In genomic region chr16:69940676-69941075, GRCh38 we compare ENCODE assay signal across 19 cellular contexts. TPM values are rescaled to one million over a fixed set of nuclear protein-coding genes. Genes with fewer than 3 reads are reported as not detected.
"Had no signal": no experiment of that assay in that cellular context is flagged by ENCODE, and none has a peak within 500 bp of the region (broad histone marks: within the 10 kb centered on the region; RNA-seq: fewer than 3 reads in every experiment).

No MANE protein-coding gene starts in this region.

- H3K27ac Mint-ChIP-seq: activated T-helper 2 cell treated with anti-CD3 and anti-CD28 coated beads, Interferon-gamma antibody, Interleukin-2, Interleukin-4, amounts not matched to agents 10 μg/mL and 5 μg/mL and 100 μg/mL, durations not matched to agents 14 hours and 24 hours and 36 hours; immature natural killer cell had no signal

- H3K4me2 ChIP-seq: hepatocyte had no signal

- H3K36me3 Mint-ChIP-seq: activated naive CD8-positive, alpha-beta T cell treated with anti-CD3 and anti-CD28 coated beads for 36 hours had no signal

- H3K36me3 ChIP-seq: uterus had no signal

- DNase-seq: activated naive CD4-positive, alpha-beta T cell treated with Interleukin-2 at 50 U/mL for 16 hours; activated naive CD8-positive, alpha-beta T cell treated with anti-CD3 and anti-CD28 coated beads for 36 hours; activated T-cell treated with anti-CD3 and anti-CD28 coated beads, Interleukin-2, amount 50 U/mL, for 4 hours; cortex of kidney; foreskin keratinocyte; immature natural killer cell; mesendoderm; mucosa of descending colon; nephron progenitor cell; occipital lobe; stimulated activated CD4-positive, alpha-beta T cell treated with anti-CD3 and anti-CD28 coated beads, Interleukin-2, amount 100 ng/mL, for 48 hours; stimulated activated naive CD8-positive, alpha-beta T cell treated with anti-CD3 and anti-CD28 coated beads, Interleukin-15, Interleukin-2, amounts not matched to agents 100 U/mL and 50 U/mL, for 24 hours; substantia nigra; T-helper 1 cell; transverse colon; uterus had no signal

- H3K9me3 ChIP-seq: breast epithelium, mucosa of descending colon, transverse colon, uterus had no signal

- H3K4me1 ChIP-seq: breast epithelium, foreskin keratinocyte, transverse colon, uterus had no signal

- H2AFZ ChIP-seq: hepatocyte had no signal

- H3K4me3 Mint-ChIP-seq: activated naive CD8-positive, alpha-beta T cell treated with anti-CD3 and anti-CD28 coated beads for 36 hours; activated T-cell treated with anti-CD3 and anti-CD28 coated beads, Interleukin-2, amount 50 U/mL, for 4 hours; immature natural killer cell; nephron progenitor cell had no signal

- H3K27me3 ChIP-seq: breast epithelium, foreskin keratinocyte, hepatocyte, transverse colon, uterus had no signal

- H3K9me3 Mint-ChIP-seq: activated naive CD8-positive, alpha-beta T cell treated with anti-CD3 and anti-CD28 coated beads for 36 hours; activated T-cell treated with anti-CD3 and anti-CD28 coated beads, Interleukin-2, amount 50 U/mL, for 4 hours; activated T-helper 2 cell treated with anti-CD3 and anti-CD28 coated beads, Interferon-gamma antibody, Interleukin-2, Interleukin-4, amounts not matched to agents 10 μg/mL and 5 μg/mL and 100 μg/mL, durations not matched to agents 14 hours and 24 hours and 36 hours; immature natural killer cell; nephron progenitor cell had no signal

- H3K27ac ChIP-seq: foreskin keratinocyte, hepatocyte, transverse colon, uterus had no signal

- H3K4me1 Mint-ChIP-seq: activated naive CD8-positive, alpha-beta T cell treated with anti-CD3 and anti-CD28 coated beads for 36 hours; immature natural killer cell had no signal

- H3K4me3 ChIP-seq: breast epithelium, hepatocyte, mucosa of descending colon, transverse colon, uterus had no signal

- ATAC-seq: activated T-cell treated with anti-CD3 and anti-CD28 coated beads, Interleukin-2, amount 50 U/mL, for 4 hours; foreskin keratinocyte; mucosa of descending colon; stimulated activated naive CD8-positive, alpha-beta T cell treated with anti-CD3 and anti-CD28 coated beads, Interleukin-15, Interleukin-2, amounts not matched to agents 100 U/mL and 50 U/mL, for 24 hours had no signal

RNA-seq across cellular contexts. Expression of gene CLEC18A, which starts 10.5 kb away (rescaled TPM):
- total RNA-seq: occipital lobe had no signal
- polyA plus RNA-seq: immature natural killer cell had no signal
